1 cellular context compared by ENCODE assay signal in genomic region chr1:177209357-177209756, GRCh38.
TF ChIP-seq lines count a peak whose summit lies in the region.

No MANE protein-coding gene starts in this region.

TF ChIP-seq in HEK293, 187 proteins besides CTCF, POLR2A, EP300 and RAD21 (continued from another document and continues in another):
- TF ChIP-seq SP2 (tag by site-specific recombination; IDR thresholded peaks at IDR 0.05) (peak; percentile 52), ELK4 (IDR thresholded peaks at IDR 0.05; ENCODE audit: borderline replicate concordance, low read depth, low read length) (no peak), PATZ1 (tag by site-specific recombination; IDR thresholded peaks at IDR 0.05) (peak; percentile 85), ZNF670 (tag by site-specific recombination; IDR thresholded peaks at IDR 0.05; ENCODE audit: low read depth) (no peak), ZNF624 (tag by site-specific recombination; IDR thresholded peaks at IDR 0.05) (no peak), ZNF623 (tag by site-specific recombination; IDR thresholded peaks at IDR 0.05) (no peak), HOXA7 (CRISPR knock-in tag; IDR thresholded peaks at IDR 0.05; ENCODE audit: borderline replicate concordance) (no peak), ZNF510 (tag by site-specific recombination; IDR thresholded peaks at IDR 0.05; ENCODE audit: insufficient replicate concordance) (no peak), KLF16 (tag by site-specific recombination; IDR thresholded peaks at IDR 0.05) (no peak), ZNF394 (tag by site-specific recombination; IDR thresholded peaks at IDR 0.05; ENCODE audit: borderline replicate concordance) (peak; percentile 71; the same call in 1 of the 2 replicates), TCF7L2 (IDR thresholded peaks at IDR 0.05; ENCODE audit: borderline replicate concordance, low read depth, low read length) (no peak), ATF2 (tag by site-specific recombination; IDR thresholded peaks at IDR 0.05; ENCODE audit: low read depth) (0 out of 2 replicates have a peak, but pooled peaks have one; percentile 17), ZNF169 (tag by site-specific recombination; IDR thresholded peaks at IDR 0.05) (no peak), ZNF837 (tag by site-specific recombination; IDR thresholded peaks at IDR 0.05) (no peak), ZNF239 (tag by site-specific recombination; IDR thresholded peaks at IDR 0.05) (no peak), ZNF274 (IDR thresholded peaks at IDR 0.05; ENCODE audit: low read length) (no peak), ZNF274 (tag by site-specific recombination; IDR thresholded peaks at IDR 0.05; ENCODE audit: borderline replicate concordance) (no peak), ZNF488 (tag by site-specific recombination; IDR thresholded peaks at IDR 0.05) (no peak), ZSCAN30 (tag by site-specific recombination; IDR thresholded peaks at IDR 0.05) (0 out of 2 replicates have a peak, but pooled peaks have one; percentile 70), ZNF223 (tag by site-specific recombination; IDR thresholded peaks at IDR 0.05) (peak; percentile 95), ZNF645 (tag by site-specific recombination; IDR thresholded peaks at IDR 0.05) (no peak), ZEB2 (tag by site-specific recombination; IDR thresholded peaks at IDR 0.05) (peak; percentile 91), REPIN1 (tag by site-specific recombination; IDR thresholded peaks at IDR 0.05; ENCODE audit: low read depth) (no peak; the same call in 1 of the 2 replicates), YY1 (tag by site-specific recombination; IDR thresholded peaks at IDR 0.05) (peak; percentile 18; the same call in 1 of the 2 replicates), OVOL3 (tag by site-specific recombination; IDR thresholded peaks at IDR 0.05) (no peak), PRDM2 (tag by site-specific recombination; IDR thresholded peaks at IDR 0.05; ENCODE audit: borderline replicate concordance) (no peak), ZNF23 (tag by site-specific recombination; IDR thresholded peaks at IDR 0.05; ENCODE audit: borderline replicate concordance) (no peak), KLF10 (tag by site-specific recombination; IDR thresholded peaks at IDR 0.05) (peak; percentile 71), ZNF513 (tag by site-specific recombination; IDR thresholded peaks at IDR 0.05) (no peak; the same call in 1 of the 2 replicates), HOXD13 (CRISPR knock-in tag; IDR thresholded peaks at IDR 0.05; ENCODE audit: borderline replicate concordance) (no peak), ZNF10 (tag by site-specific recombination; IDR thresholded peaks at IDR 0.05) (no peak), MZF1 (tag by site-specific recombination; IDR thresholded peaks at IDR 0.05; ENCODE audit: borderline replicate concordance) (0 out of 2 replicates have a peak, but pooled peaks have one; percentile 28), ZBTB6 (tag by site-specific recombination; IDR thresholded peaks at IDR 0.05) (no peak), ZNF148 (tag by site-specific recombination; IDR thresholded peaks at IDR 0.05; ENCODE audit: borderline replicate concordance) (no peak), ZNF701 (tag by site-specific recombination; IDR thresholded peaks at IDR 0.05) (no peak), ZNF707 (tag by site-specific recombination; IDR thresholded peaks at IDR 0.05) (no peak), ZNF19 (tag by site-specific recombination; IDR thresholded peaks at IDR 0.05; ENCODE audit: low read depth) (no peak), ZSCAN23 (tag by site-specific recombination; IDR thresholded peaks at IDR 0.05) (no peak), ZNF660 (tag by site-specific recombination; IDR thresholded peaks at IDR 0.05) (peak; percentile 88), ZSCAN16 (tag by site-specific recombination; IDR thresholded peaks at IDR 0.05) (no peak), ZNF548 (tag by site-specific recombination; IDR thresholded peaks at IDR 0.05) (no peak), AEBP2 (tag by site-specific recombination; IDR thresholded peaks at IDR 0.05; ENCODE audit: borderline replicate concordance) (no peak), ZNF621 (tag by site-specific recombination; IDR thresholded peaks at IDR 0.05) (no peak), HOXC10 (CRISPR knock-in tag; IDR thresholded peaks at IDR 0.05) (no peak)
